Comparison of ENCODE assay signal across 1 cellular context in genomic region chr3:14809611-14810010, GRCh38.
TF ChIP-seq lines count a peak whose summit lies in the region.

No MANE protein-coding gene starts in this region.

TF ChIP-seq in K562, 482 proteins besides CTCF, POLR2A, EP300 and RAD21:
- TF ChIP-seq ZFP36 (IDR thresholded peaks at IDR 0.05; ENCODE audit: low read depth, low read length, partially characterized antibody), result peak; percentile 56
